Comparison of ENCODE assay signal across 1 cellular context in the genomic region with DNA sequence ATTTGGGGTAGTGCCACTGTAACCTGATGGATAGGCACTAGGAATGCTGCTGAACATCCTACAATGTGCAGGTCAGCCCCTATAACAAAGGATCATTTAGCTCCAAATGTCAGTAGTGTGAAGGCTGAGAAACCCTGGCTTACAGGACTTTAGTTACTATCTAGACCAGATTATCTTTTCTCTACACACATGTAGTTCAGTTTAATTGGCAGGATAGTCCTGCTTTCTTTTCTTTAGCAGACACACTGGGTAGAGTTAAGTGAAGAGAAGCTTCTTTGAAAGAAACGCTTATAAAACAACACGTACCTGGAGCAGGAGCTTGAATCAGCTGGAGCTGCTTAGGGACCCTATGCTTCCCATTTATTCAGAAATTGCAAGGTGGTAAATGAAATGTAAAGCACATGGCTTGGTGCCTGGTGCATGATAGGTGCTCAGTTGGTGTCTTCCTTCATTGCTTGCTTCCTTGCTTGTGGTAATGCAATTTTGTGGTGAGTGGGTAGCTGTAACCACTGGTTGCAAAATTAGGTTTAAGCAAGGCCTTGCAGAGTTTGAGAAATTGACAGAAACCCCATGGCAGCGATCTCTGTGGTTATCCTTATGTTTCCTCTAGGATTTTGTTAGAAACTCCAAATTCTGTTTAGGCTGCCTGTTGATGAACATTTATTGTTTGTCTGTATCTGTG.
A peak's percentile ranks its signal among the peaks of the same experiment; 100 is the strongest.
TF ChIP-seq lines count a peak whose summit lies in the region.

No MANE protein-coding gene starts in this region.

TF ChIP-seq in K562, 482 proteins besides CTCF, POLR2A, EP300 and RAD21 (continued from another document):
- TF ChIP-seq, protein P1, sequence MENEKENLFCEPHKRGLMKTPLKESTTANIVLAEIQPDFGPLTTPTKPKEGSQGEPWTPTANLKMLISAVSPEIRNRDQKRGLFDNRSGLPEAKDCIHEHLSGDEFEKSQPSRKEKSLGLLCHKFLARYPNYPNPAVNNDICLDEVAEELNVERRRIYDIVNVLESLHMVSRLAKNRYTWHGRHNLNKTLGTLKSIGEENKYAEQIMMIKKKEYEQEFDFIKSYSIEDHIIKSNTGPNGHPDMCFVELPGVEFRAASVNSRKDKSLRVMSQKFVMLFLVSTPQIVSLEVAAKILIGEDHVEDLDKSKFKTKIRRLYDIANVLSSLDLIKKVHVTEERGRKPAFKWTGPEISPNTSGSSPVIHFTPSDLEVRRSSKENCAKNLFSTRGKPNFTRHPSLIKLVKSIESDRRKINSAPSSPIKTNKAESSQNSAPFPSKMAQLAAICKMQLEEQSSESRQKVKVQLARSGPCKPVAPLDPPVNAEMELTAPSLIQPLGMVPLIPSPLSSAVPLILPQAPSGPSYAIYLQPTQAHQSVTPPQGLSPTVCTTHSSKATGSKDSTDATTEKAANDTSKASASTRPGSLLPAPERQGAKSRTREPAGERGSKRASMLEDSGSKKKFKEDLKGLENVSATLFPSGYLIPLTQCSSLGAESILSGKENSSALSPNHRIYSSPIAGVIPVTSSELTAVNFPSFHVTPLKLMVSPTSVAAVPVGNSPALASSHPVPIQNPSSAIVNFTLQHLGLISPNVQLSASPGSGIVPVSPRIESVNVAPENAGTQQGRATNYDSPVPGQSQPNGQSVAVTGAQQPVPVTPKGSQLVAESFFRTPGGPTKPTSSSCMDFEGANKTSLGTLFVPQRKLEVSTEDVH (IDR thresholded peaks at IDR 0.05; ENCODE audit: low read depth, partially characterized antibody), result no peak
- TF ChIP-seq ZNF75A (CRISPR knock-in tag; IDR thresholded peaks at IDR 0.05), result no peak
- no peak for TF ChIP-seq OTX1 (CRISPR knock-in tag; IDR thresholded peaks at IDR 0.05)
- TF ChIP-seq CEBPG (CRISPR knock-in tag; IDR thresholded peaks at IDR 0.05), result no peak
- TF ChIP-seq CEBPG (tag; conservative IDR thresholded peaks at IDR 0.05 in 1 of 2, IDR thresholded peaks at IDR 0.05 in 1 of 2), result peak in 1 of 2 experiments; percentile 45; a peak in 1 of 4 replicates
- no peak for TF ChIP-seq NUFIP1 (IDR thresholded peaks at IDR 0.05; ENCODE audit: partially characterized antibody)
- TF ChIP-seq RFX7 (CRISPR knock-in tag; IDR thresholded peaks at IDR 0.05), result no peak
- TF ChIP-seq, protein P2, sequence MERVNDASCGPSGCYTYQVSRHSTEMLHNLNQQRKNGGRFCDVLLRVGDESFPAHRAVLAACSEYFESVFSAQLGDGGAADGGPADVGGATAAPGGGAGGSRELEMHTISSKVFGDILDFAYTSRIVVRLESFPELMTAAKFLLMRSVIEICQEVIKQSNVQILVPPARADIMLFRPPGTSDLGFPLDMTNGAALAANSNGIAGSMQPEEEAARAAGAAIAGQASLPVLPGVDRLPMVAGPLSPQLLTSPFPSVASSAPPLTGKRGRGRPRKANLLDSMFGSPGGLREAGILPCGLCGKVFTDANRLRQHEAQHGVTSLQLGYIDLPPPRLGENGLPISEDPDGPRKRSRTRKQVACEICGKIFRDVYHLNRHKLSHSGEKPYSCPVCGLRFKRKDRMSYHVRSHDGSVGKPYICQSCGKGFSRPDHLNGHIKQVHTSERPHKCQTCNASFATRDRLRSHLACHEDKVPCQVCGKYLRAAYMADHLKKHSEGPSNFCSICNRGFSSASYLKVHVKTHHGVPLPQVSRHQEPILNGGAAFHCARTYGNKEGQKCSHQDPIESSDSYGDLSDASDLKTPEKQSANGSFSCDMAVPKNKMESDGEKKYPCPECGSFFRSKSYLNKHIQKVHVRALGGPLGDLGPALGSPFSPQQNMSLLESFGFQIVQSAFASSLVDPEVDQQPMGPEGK (CRISPR knock-in tag; IDR thresholded peaks at IDR 0.05; ENCODE audit: borderline replicate concordance), result no peak
- TF ChIP-seq, protein P3, sequence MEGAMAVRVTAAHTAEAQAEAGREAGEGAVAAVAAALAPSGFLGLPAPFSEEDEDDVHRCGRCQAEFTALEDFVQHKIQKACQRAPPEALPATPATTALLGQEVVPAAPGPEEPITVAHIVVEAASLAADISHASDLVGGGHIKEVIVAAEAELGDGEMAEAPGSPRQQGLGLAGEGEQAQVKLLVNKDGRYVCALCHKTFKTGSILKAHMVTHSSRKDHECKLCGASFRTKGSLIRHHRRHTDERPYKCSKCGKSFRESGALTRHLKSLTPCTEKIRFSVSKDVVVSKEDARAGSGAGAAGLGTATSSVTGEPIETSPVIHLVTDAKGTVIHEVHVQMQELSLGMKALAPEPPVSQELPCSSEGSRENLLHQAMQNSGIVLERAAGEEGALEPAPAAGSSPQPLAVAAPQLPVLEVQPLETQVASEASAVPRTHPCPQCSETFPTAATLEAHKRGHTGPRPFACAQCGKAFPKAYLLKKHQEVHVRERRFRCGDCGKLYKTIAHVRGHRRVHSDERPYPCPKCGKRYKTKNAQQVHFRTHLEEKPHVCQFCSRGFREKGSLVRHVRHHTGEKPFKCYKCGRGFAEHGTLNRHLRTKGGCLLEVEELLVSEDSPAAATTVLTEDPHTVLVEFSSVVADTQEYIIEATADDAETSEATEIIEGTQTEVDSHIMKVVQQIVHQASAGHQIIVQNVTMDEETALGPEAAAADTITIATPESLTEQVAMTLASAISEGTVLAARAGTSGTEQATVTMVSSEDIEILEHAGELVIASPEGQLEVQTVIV (CRISPR knock-in tag; IDR thresholded peaks at IDR 0.05; ENCODE audit: borderline replicate concordance), result no peak
- TF ChIP-seq, protein P4, sequence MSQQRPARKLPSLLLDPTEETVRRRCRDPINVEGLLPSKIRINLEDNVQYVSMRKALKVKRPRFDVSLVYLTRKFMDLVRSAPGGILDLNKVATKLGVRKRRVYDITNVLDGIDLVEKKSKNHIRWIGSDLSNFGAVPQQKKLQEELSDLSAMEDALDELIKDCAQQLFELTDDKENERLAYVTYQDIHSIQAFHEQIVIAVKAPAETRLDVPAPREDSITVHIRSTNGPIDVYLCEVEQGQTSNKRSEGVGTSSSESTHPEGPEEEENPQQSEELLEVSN (IDR thresholded peaks at IDR 0.05; ENCODE audit: borderline replicate concordance in 1 of 2, extremely low read depth in 1 of 2, insufficient read depth in 1 of 2, insufficient read length in 1 of 2, low read depth in 1 of 2, low read length in 1 of 2, poor library complexity in 1 of 2, severe bottlenecking in 1 of 2), result no peak
- no peak for TF ChIP-seq PRPF4 (IDR thresholded peaks at IDR 0.05; ENCODE audit: insufficient read depth, low read depth, low read length, poor library complexity, severe bottlenecking)
- TF ChIP-seq, protein P5, sequence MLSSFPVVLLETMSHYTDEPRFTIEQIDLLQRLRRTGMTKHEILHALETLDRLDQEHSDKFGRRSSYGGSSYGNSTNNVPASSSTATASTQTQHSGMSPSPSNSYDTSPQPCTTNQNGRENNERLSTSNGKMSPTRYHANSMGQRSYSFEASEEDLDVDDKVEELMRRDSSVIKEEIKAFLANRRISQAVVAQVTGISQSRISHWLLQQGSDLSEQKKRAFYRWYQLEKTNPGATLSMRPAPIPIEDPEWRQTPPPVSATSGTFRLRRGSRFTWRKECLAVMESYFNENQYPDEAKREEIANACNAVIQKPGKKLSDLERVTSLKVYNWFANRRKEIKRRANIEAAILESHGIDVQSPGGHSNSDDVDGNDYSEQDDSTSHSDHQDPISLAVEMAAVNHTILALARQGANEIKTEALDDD (IDR thresholded peaks at IDR 0.05), result peak; percentile 91
- no peak for TF ChIP-seq MCM5 (IDR thresholded peaks at IDR 0.05; ENCODE audit: low read depth)
